Comparison of ENCODE assay signal across 19 cellular contexts in genomic region chr5:117013280-117013877, GRCh38.
A peak's percentile ranks its signal among the peaks of the same experiment; 100 is the strongest.
DNase-seq lines count a peak whose midpoint lies in the region; ATAC-seq and TF ChIP-seq lines count a peak whose summit lies in the region.
"Had no signal": no experiment of that assay in that cellular context is flagged by ENCODE, and none has a peak within 500 bp of the region (broad histone marks: within the 10 kb centered on the region; RNA-seq: fewer than 3 reads in every experiment).

No MANE protein-coding gene starts in this region.

- H3K27me3 ChIP-seq in endodermal cell (ENCODE audit: control insufficient read depth, insufficient read depth, low read length, poor library complexity, severe bottlenecking): no peaks in the 10 kb centered on the region
- H3K27me3 ChIP-seq in psoas muscle (ENCODE audit: insufficient read depth in 3 of 3, low read length in 2 of 3): no peaks in the 10 kb centered on the region

- intact Hi-C loops in psoas muscle (cut with DNase I): no loop called here

- no peak overlapping the region for H3K27ac ChIP-seq in endodermal cell (ENCODE audit: low read depth, low read length)
- no peak overlapping the region for H3K27ac ChIP-seq in psoas muscle
- H3K27ac ChIP-seq: C4-2B, KMS-11 had no signal

- ATAC-seq in psoas muscle (no peak), T-helper 17 cell (no peak)
- ATAC-seq: HCT116 had no signal

- H3K4me1 ChIP-seq in endodermal cell (ENCODE audit: control insufficient read depth, insufficient read depth, low read length): no peaks in the 10 kb centered on the region
- no peaks in the 10 kb centered on the region for H3K4me1 ChIP-seq in psoas muscle

- H3K27me3 Mint-ChIP-seq in endodermal cell (ENCODE audit: insufficient read depth) (no peaks in the 10 kb centered on the region), T-helper 17 cell (no peaks in the 10 kb centered on the region)

- H3K9me3 ChIP-seq in endodermal cell (ENCODE audit: control insufficient read depth, low read length): no peaks in the 10 kb centered on the region
- no peaks in the 10 kb centered on the region for H3K9me3 ChIP-seq in psoas muscle
- no peaks in the 10 kb centered on the region for H3K9me3 ChIP-seq in T-helper 17 cell (ENCODE audit: control insufficient read depth, low read length, poor library complexity, severe bottlenecking)

- H3K9ac ChIP-seq in endodermal cell (ENCODE audit: extremely low read depth, low read length, poor library complexity, severe bottlenecking): no peak overlapping the region
- H3K9ac ChIP-seq: KMS-11 had no signal

- H3K36me3 ChIP-seq in endodermal cell (ENCODE audit: control insufficient read depth, insufficient read depth, low read length) (no peaks in the 10 kb centered on the region), psoas muscle (ENCODE audit: insufficient read depth in 1 of 2, low read depth in 1 of 2) (no peaks in the 10 kb centered on the region)

- H3K4me3 ChIP-seq in endodermal cell (ENCODE audit: low read length): no peak overlapping the region
- H3K4me3 ChIP-seq in psoas muscle: no peak overlapping the region

- peak; percentile 83 for DNase-seq in COR-L47 (lab: John Stamatoyannopoulos, UW)
- DNase-seq in NCI-H345 (lab: John Stamatoyannopoulos, UW): peak; percentile 31
- DNase-seq in endodermal cell: peak; percentile 60
- peak; percentile 66 for DNase-seq in putamen (ENCODE audit: low spot score)
- no peak for DNase-seq in psoas muscle
- DNase-seq in T-helper 17 cell: no peak
- DNase-seq in H4 (ENCODE audit: low spot score): no peak
- no peak for DNase-seq in inferior parietal cortex (ENCODE audit: extremely low spot score)
- DNase-seq: ACHN, MV-4-11, NCI-H1436, NCI-H2029, NCI-H2171, NCI-H82, OCI-M1, Right ventricle myocardium superior had no signal

- no peak overlapping the region for H3K27ac Mint-ChIP-seq in endodermal cell
- H3K27ac Mint-ChIP-seq in T-helper 17 cell: no peak overlapping the region

- H3K4me1 Mint-ChIP-seq in endodermal cell: peaks cover 8% of the 10 kb centered on the region
- no peaks in the 10 kb centered on the region for H3K4me1 Mint-ChIP-seq in T-helper 17 cell

- H3K36me3 Mint-ChIP-seq in endodermal cell (ENCODE audit: low read depth) (no peaks in the 10 kb centered on the region), T-helper 17 cell (ENCODE audit: low read depth) (no peaks in the 10 kb centered on the region)

- H3K4me3 Mint-ChIP-seq in endodermal cell (no peak overlapping the region), T-helper 17 cell (no peak overlapping the region)

- no peak for TF ChIP-seq CTCF in endodermal cell (conservative IDR thresholded peaks at IDR 0.05)
- TF ChIP-seq CTCF in psoas muscle (IDR thresholded peaks at IDR 0.05): no peak

- peaks cover 9% of the 10 kb centered on the region for H3K9me3 Mint-ChIP-seq in endodermal cell

- WGBS in endodermal cell (ENCODE audit: insufficient coverage in 1 of 2, insufficient read length in 1 of 2), 2 experiments: 75 to 87% methylated on average over 1 to 5 of the region's 5 CpGs
- WGBS in psoas muscle, 3 donors: 81 to 87% (median 86%) methylated on average over 5 of the region's 5 CpGs

Comparison
In these comparisons a context has a peak if more than half of its experiments do, and no peak if none do; other contexts are left out.
1. DNase-seq: peak in COR-L47 (single experiment), NCI-H345 (single experiment), endodermal cell (single experiment) and putamen (single experiment); none in psoas muscle (0 of 2), T-helper 17 cell (0 of 3), H4 (single experiment) and inferior parietal cortex (single experiment).